ENCODE assay signal across 22 cellular contexts in the genomic region with DNA sequence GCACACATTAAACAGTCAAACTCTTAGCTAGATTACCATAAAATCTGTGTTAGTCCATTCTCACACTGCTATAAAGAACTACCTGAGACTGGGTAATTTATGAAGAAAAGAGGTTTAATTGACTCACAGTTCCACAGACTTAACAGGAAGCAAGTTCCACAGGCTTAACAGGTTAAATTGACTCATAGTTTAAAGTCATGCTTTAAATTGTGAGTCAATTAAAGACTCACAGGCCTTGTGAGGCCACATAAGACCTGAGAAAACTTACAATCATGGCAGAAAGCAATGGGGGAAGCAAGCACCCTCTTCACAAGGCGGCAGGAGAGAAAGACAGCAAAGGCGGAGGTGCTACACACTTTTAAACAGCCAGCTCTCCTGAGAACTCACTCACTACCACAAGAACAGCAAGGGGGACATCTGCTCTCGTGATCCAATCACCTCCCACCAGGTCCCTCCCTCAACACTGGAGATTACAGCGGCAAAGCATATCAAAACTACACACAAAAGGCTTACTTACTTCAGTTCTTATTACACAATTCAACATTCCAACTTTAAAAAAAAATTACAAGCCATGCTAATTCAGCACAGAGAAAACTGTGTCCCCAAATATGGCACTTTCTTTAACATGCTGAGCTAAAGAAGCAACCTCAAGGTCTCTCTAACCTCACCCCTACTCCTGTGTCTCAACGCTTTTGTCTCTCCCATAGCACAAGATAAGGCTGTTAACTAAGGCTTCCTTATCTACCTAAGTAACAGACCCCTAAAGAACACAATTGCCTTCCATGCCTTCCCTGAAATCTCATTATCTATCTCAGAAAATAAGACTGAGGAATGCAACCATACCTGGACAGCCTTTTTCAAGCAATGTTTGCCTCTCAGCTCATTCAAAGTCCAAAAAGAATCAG.
DNase-seq lines count a peak whose midpoint lies in the region; ATAC-seq and TF ChIP-seq lines count a peak whose summit lies in the region.
"Had no signal": no experiment of that assay in that cellular context is flagged by ENCODE, and none has a peak within 500 bp of the region (broad histone marks: within the 10 kb centered on the region; RNA-seq: fewer than 3 reads in every experiment).

No MANE protein-coding gene starts in this region.

- H3K27me3 ChIP-seq in hepatocyte (no peaks in the 10 kb centered on the region), transverse colon (no peaks in the 10 kb centered on the region)
- H3K27me3 ChIP-seq: gastroesophageal sphincter, tibial artery had no signal

- no peaks in the 10 kb centered on the region for H3K79me2 ChIP-seq in hepatocyte

- in situ Hi-C loops in transverse colon (cut with MboI; ENCODE audit: low pct_ligation_motif_present in 1 of 4, low pct_unique_long_range_greater_than_20kb in 1 of 4, low sequenced_read_pairs in 3 of 4), result no loop called here

- WGBS in hepatocyte (ENCODE audit: low lambda C conversion rate, missing lambda C conversion rate), result 69% methylated on average over 5 of the region's 5 CpGs
- 69 to 77% methylated on average over 3 to 5 of the region's 5 CpGs for WGBS in transverse colon (ENCODE audit: low coverage in 1 of 2), 2 donors

- peak overlapping the region; percentile 33 for H2AFZ ChIP-seq in hepatocyte

- H3K27me3 Mint-ChIP-seq in activated CD4-positive, alpha-beta T cell treated with anti-CD3 and anti-CD28 coated beads for 36 hours, result no peaks in the 10 kb centered on the region
- H3K27me3 Mint-ChIP-seq in activated CD4-positive, alpha-beta T cell treated with anti-CD3 and anti-CD28 coated beads, Interleukin-2, amount 10 ng/mL, durations not matched to agents 7 days and 5 days, result no peaks in the 10 kb centered on the region
- H3K27me3 Mint-ChIP-seq: IgD-negative memory B cell, naive B cell had no signal

- no peak for TF ChIP-seq EP300 in transverse colon (IDR thresholded peaks at IDR 0.05; ENCODE audit: low read depth)

- no peaks in the 10 kb centered on the region for H4K20me1 ChIP-seq in hepatocyte (ENCODE audit: insufficient read depth, poor library complexity, severe bottlenecking)

- TF ChIP-seq POLR2A in transverse colon (IDR thresholded peaks at IDR 0.05), result no peak

- H3K4me1 ChIP-seq in hepatocyte (ENCODE audit: insufficient read depth) (peaks cover 20% of the 10 kb centered on the region), mucosa of descending colon (ENCODE audit: low read depth) (no peaks in the 10 kb centered on the region), transverse colon (no peaks in the 10 kb centered on the region)
- H3K4me1 ChIP-seq: gastroesophageal sphincter, prostate gland, tibial artery had no signal

- no peaks in the 10 kb centered on the region for H3K36me3 Mint-ChIP-seq in activated CD4-positive, alpha-beta T cell treated with anti-CD3 and anti-CD28 coated beads for 36 hours (ENCODE audit: low read depth)
- H3K36me3 Mint-ChIP-seq in activated CD4-positive, alpha-beta T cell treated with anti-CD3 and anti-CD28 coated beads, Interleukin-2, amount 10 ng/mL, durations not matched to agents 7 days and 5 days (ENCODE audit: low read depth), result no peaks in the 10 kb centered on the region
- H3K36me3 Mint-ChIP-seq: IgD-negative memory B cell; naive B cell; stimulated activated effector memory CD8-positive, alpha-beta T cell treated with anti-CD3 and anti-CD28 coated beads, Interleukin-12 subunit alpha, Interleukin-12 subunit beta, amount 100 ng/mL, for 72 hours had no signal

- H3K27ac ChIP-seq in hepatocyte, result peak overlapping the region; percentile 74
- no peak overlapping the region for H3K27ac ChIP-seq in transverse colon
- H3K27ac ChIP-seq: C4-2B, gastroesophageal sphincter, prostate gland, tibial artery had no signal

- no peaks in the 10 kb centered on the region for H3K9me3 Mint-ChIP-seq in activated CD4-positive, alpha-beta T cell treated with anti-CD3 and anti-CD28 coated beads for 36 hours (ENCODE audit: low read depth)
- H3K9me3 Mint-ChIP-seq in activated CD4-positive, alpha-beta T cell treated with anti-CD3 and anti-CD28 coated beads, Interleukin-2, amount 10 ng/mL, durations not matched to agents 7 days and 5 days, result no peaks in the 10 kb centered on the region

- H3K4me2 ChIP-seq in hepatocyte, result peak overlapping the region; percentile 13

- CTCF ChIA-PET in activated CD4-positive, alpha-beta T cell treated with anti-CD3 and anti-CD28 coated beads for 36 hours (lab: Charles Lee), result interaction anchor here (0.8 kb wide), 1 partner anchor 430 kb away, joined by 3 read pairs; no protein-coding TSS in a partner anchor
- CTCF ChIA-PET in activated CD4-positive, alpha-beta T cell treated with anti-CD3 and anti-CD28 coated beads, Interleukin-2, amount 10 ng/mL, durations not matched to agents 7 days and 5 days (lab: Charles Lee), result no interaction called here

- no peak overlapping the region for H3K27ac Mint-ChIP-seq in activated CD4-positive, alpha-beta T cell treated with anti-CD3 and anti-CD28 coated beads for 36 hours
- no peak overlapping the region for H3K27ac Mint-ChIP-seq in activated CD4-positive, alpha-beta T cell treated with anti-CD3 and anti-CD28 coated beads, Interleukin-2, amount 10 ng/mL, durations not matched to agents 7 days and 5 days
- H3K27ac Mint-ChIP-seq: naive B cell; stimulated activated effector memory CD8-positive, alpha-beta T cell treated with anti-CD3 and anti-CD28 coated beads, Interleukin-12 subunit alpha, Interleukin-12 subunit beta, amount 100 ng/mL, for 72 hours had no signal

- no peaks in the 10 kb centered on the region for H3K9me2 ChIP-seq in hepatocyte (replicated peaks; ENCODE audit: insufficient read depth)

- H3K4me3 Mint-ChIP-seq in activated CD4-positive, alpha-beta T cell treated with anti-CD3 and anti-CD28 coated beads for 36 hours, result no peak overlapping the region
- no peak overlapping the region for H3K4me3 Mint-ChIP-seq in activated CD4-positive, alpha-beta T cell treated with anti-CD3 and anti-CD28 coated beads, Interleukin-2, amount 10 ng/mL, durations not matched to agents 7 days and 5 days
- H3K4me3 Mint-ChIP-seq: IgD-negative memory B cell; naive B cell; stimulated activated effector memory CD8-positive, alpha-beta T cell treated with anti-CD3 and anti-CD28 coated beads, Interleukin-12 subunit alpha, Interleukin-12 subunit beta, amount 100 ng/mL, for 72 hours had no signal

- DNase-seq in activated CD4-positive, alpha-beta T cell treated with anti-CD3 and anti-CD28 coated beads for 36 hours, result no peak
- DNase-seq in activated CD4-positive, alpha-beta T cell treated with anti-CD3 and anti-CD28 coated beads, Interleukin-2, amount 10 ng/mL, durations not matched to agents 7 days and 5 days, result no peak
- DNase-seq in amniotic epithelial cell (ENCODE audit: low read depth) (peak; percentile 57), hepatocyte (ENCODE audit: low spot score) (no peak), mucosa of descending colon (no peak), NOMO-1 treated with dmso at 0.1 percent for 144 hours (lab: John Stamatoyannopoulos, UW; ENCODE audit: unreplicated experiment) (no peak), transverse colon (no peak)
- DNase-seq in effector CD8-positive, alpha-beta T cell (lab: John Stamatoyannopoulos, UW), result no peak
- DNase-seq: 8988T; activated CD4-positive, alpha-beta T cell treated with anti-CD3 and anti-CD28 coated beads for 1 hour; amniotic stem cell; DMS153; MV-4-11; naive B cell; NCI-H2081; NCI-H510A; tibial artery had no signal

- ATAC-seq in activated CD4-positive, alpha-beta T cell treated with anti-CD3 and anti-CD28 coated beads for 36 hours, result peak; percentile 39
- ATAC-seq in mucosa of descending colon, result no peak
- ATAC-seq: gastroesophageal sphincter; stimulated activated effector memory CD8-positive, alpha-beta T cell treated with anti-CD3 and anti-CD28 coated beads, Interleukin-12 subunit alpha, Interleukin-12 subunit beta, amount 100 ng/mL, for 72 hours had no signal

- H3K9me3 ChIP-seq in hepatocyte (ENCODE audit: low read depth) (no peaks in the 10 kb centered on the region), mucosa of descending colon (no peaks in the 10 kb centered on the region), transverse colon (no peaks in the 10 kb centered on the region)
- H3K9me3 ChIP-seq: gastroesophageal sphincter, prostate gland, tibial artery had no signal

- TF ChIP-seq CTCF in hepatocyte (IDR thresholded peaks at IDR 0.05; ENCODE audit: poor library complexity) (no peak), mucosa of descending colon (IDR thresholded peaks at IDR 0.05) (no peak), transverse colon (IDR thresholded peaks at IDR 0.05) (no peak)

- no peaks in the 10 kb centered on the region for H3K36me3 ChIP-seq in hepatocyte (replicated peaks; ENCODE audit: insufficient read depth, low read depth)
- H3K36me3 ChIP-seq in mucosa of descending colon (ENCODE audit: low read depth), result no peaks in the 10 kb centered on the region
- no peaks in the 10 kb centered on the region for H3K36me3 ChIP-seq in transverse colon
- H3K36me3 ChIP-seq: gastroesophageal sphincter, prostate gland, tibial artery had no signal

- no peaks in the 10 kb centered on the region for H3K4me1 Mint-ChIP-seq in activated CD4-positive, alpha-beta T cell treated with anti-CD3 and anti-CD28 coated beads for 36 hours
- no peaks in the 10 kb centered on the region for H3K4me1 Mint-ChIP-seq in activated CD4-positive, alpha-beta T cell treated with anti-CD3 and anti-CD28 coated beads, Interleukin-2, amount 10 ng/mL, durations not matched to agents 7 days and 5 days
- H3K4me1 Mint-ChIP-seq: IgD-negative memory B cell; naive B cell; stimulated activated effector memory CD8-positive, alpha-beta T cell treated with anti-CD3 and anti-CD28 coated beads, Interleukin-12 subunit alpha, Interleukin-12 subunit beta, amount 100 ng/mL, for 72 hours had no signal

- intact Hi-C loops in activated CD4-positive, alpha-beta T cell treated with anti-CD3 and anti-CD28 coated beads for 36 hours (cut with DNase I, micrococcal nuclease), result no loop called here
- intact Hi-C loops in mucosa of descending colon (cut with DNase I, micrococcal nuclease), result no loop called here
- intact Hi-C loops in transverse colon (cut with DNase I; ENCODE audit: low total_unique reads), result no loop called here

- POLR2A ChIA-PET in activated CD4-positive, alpha-beta T cell treated with anti-CD3 and anti-CD28 coated beads for 36 hours (lab: Charles Lee), result no interaction called here
- POLR2A ChIA-PET in activated CD4-positive, alpha-beta T cell treated with anti-CD3 and anti-CD28 coated beads, Interleukin-2, amount 10 ng/mL, durations not matched to agents 7 days and 5 days (lab: Charles Lee), result no interaction called here

- H3K4me3 ChIP-seq in hepatocyte (no peak overlapping the region), mucosa of descending colon (no peak overlapping the region), transverse colon (no peak overlapping the region)
- H3K4me3 ChIP-seq: gastroesophageal sphincter, prostate gland, tibial artery had no signal
